12 cellular contexts compared by ENCODE assay signal in genomic region chr1:28243685-28244439, GRCh38. TPM values are rescaled to one million over a fixed set of nuclear protein-coding genes. Genes with fewer than 3 reads are reported as not detected.
DNase-seq lines count a peak whose midpoint lies in the region; ATAC-seq and FAIRE-seq lines count a peak whose summit lies in the region.
"Had no signal": no experiment of that assay in that cellular context is flagged by ENCODE, and none has a peak within 500 bp of the region (broad histone marks: within the 10 kb centered on the region; RNA-seq: fewer than 3 reads in every experiment).

No MANE protein-coding gene starts in this region.

- H3K4me3 ChIP-seq in small intestine (ENCODE audit: low read depth in 1 of 2, low read length in 2 of 2) = no peak overlapping the region
- H3K4me3 ChIP-seq: PC-9 had no signal

- CTCF ChIA-PET in activated naive CD4-positive, alpha-beta T cell treated with anti-CD3 and anti-CD28 coated beads, Interleukin-2, amount 10 ng/mL, durations not matched to agents 7 days and 5 days (lab: Charles Lee) = interaction anchor here (1.2 to 1.3 kb wide), 2 partner anchors 125 to 152 kb away, joined by 3 to 4 read pairs; no protein-coding TSS in a partner anchor
- CTCF ChIA-PET in activated CD4-positive, alpha-beta memory T cell treated with anti-CD3 and anti-CD28 coated beads for 36 hours (lab: Charles Lee) = interaction anchor here (0.6 to 1.5 kb wide), 4 partner anchors 9 to 1012 kb away, joined by 3 to 5 read pairs (median 4); partner anchors contain the start of gene EYA3

- intact Hi-C loops in activated CD4-positive, alpha-beta memory T cell treated with anti-CD3 and anti-CD28 coated beads for 36 hours (cut with micrococcal nuclease) = no loop called here

- peaks cover 6% of the 10 kb centered on the region for H3K36me3 Mint-ChIP-seq in activated naive CD4-positive, alpha-beta T cell treated with anti-CD3 and anti-CD28 coated beads, Interleukin-2, amount 10 ng/mL, durations not matched to agents 7 days and 5 days
- H3K36me3 Mint-ChIP-seq in activated CD4-positive, alpha-beta memory T cell treated with anti-CD3 and anti-CD28 coated beads for 36 hours = no peaks in the 10 kb centered on the region
- H3K36me3 Mint-ChIP-seq in immature natural killer cell = peaks cover 0 to 4% (median 3%) of the 10 kb centered on the region in 3 donors

- peak overlapping the region; percentile 1 for H3K4me3 Mint-ChIP-seq in activated naive CD4-positive, alpha-beta T cell treated with anti-CD3 and anti-CD28 coated beads, Interleukin-2, amount 10 ng/mL, durations not matched to agents 7 days and 5 days
- no peak overlapping the region for H3K4me3 Mint-ChIP-seq in activated CD4-positive, alpha-beta memory T cell treated with anti-CD3 and anti-CD28 coated beads for 36 hours
- peak overlapping the region; percentile 65 to 89 (median 80) for H3K4me3 Mint-ChIP-seq in immature natural killer cell

- H3K9me3 ChIP-seq in small intestine (ENCODE audit: control insufficient read depth, low read depth) = no peaks in the 10 kb centered on the region

- 24 to 52% (median 26%) methylated on average over 3 of the region's 3 CpGs for WGBS in small intestine, 3 donors

- POLR2A ChIA-PET in activated CD4-positive, alpha-beta memory T cell treated with anti-CD3 and anti-CD28 coated beads for 36 hours (lab: Charles Lee) = interaction anchor here (1.0 to 3.4 kb wide), 4 partner anchors 7 to 16 kb away, joined by 3 to 34 read pairs (median 4); partner anchors contain the start of genes ATP5IF1 and SESN2

- H3K27me3 ChIP-seq in small intestine (ENCODE audit: control insufficient read depth in 2 of 2, insufficient read depth in 2 of 2, low read length in 2 of 2) = no peaks in the 10 kb centered on the region
- H3K27me3 ChIP-seq: brain microvascular endothelial cell had no signal

- no peak for DNase-seq in activated naive CD4-positive, alpha-beta T cell treated with anti-CD3 and anti-CD28 coated beads, Interleukin-2, amount 10 ng/mL, durations not matched to agents 7 days and 5 days
- DNase-seq in activated naive CD4-positive, alpha-beta T cell treated with Interleukin-2 at 50 U/mL for 16 hours = no peak
- no peak for DNase-seq in activated CD4-positive, alpha-beta memory T cell treated with anti-CD3 and anti-CD28 coated beads for 36 hours
- DNase-seq in immature natural killer cell (no peak), small intestine (peak; percentile 93), NCI-H82 (lab: John Stamatoyannopoulos, UW) (no peak), ecto neural progenitor cell (ENCODE audit: low spot score) (no peak)
- DNase-seq: brain microvascular endothelial cell, foreskin fibroblast, NCI-H187, PC-9 had no signal

- H3K27ac Mint-ChIP-seq in activated naive CD4-positive, alpha-beta T cell treated with anti-CD3 and anti-CD28 coated beads, Interleukin-2, amount 10 ng/mL, durations not matched to agents 7 days and 5 days = peak overlapping the region; percentile 87
- peak overlapping the region; percentile 89 for H3K27ac Mint-ChIP-seq in activated CD4-positive, alpha-beta memory T cell treated with anti-CD3 and anti-CD28 coated beads for 36 hours
- peak overlapping the region; percentile 91 to 100 (median 98) for H3K27ac Mint-ChIP-seq in immature natural killer cell

- no peak for FAIRE-seq in small intestine (lab: Jason Lieb, UNC)

- H3K4me1 ChIP-seq in small intestine (ENCODE audit: control insufficient read depth in 2 of 2, insufficient read depth in 1 of 2, low read depth in 1 of 2, low read length in 1 of 2) = peaks cover 0 to 5% of the 10 kb centered on the region in 2 donors

- peak overlapping the region; percentile 63 to 79 for H3K27ac ChIP-seq in small intestine (ENCODE audit: low read depth in 1 of 2, low read length in 1 of 2)
- H3K27ac ChIP-seq: brain microvascular endothelial cell, PC-9 had no signal

- no peak for ATAC-seq in HG03159 (IDR thresholded peaks at IDR 0.05; ENCODE audit: unreplicated experiment)

- no peaks in the 10 kb centered on the region for H3K27me3 Mint-ChIP-seq in activated naive CD4-positive, alpha-beta T cell treated with anti-CD3 and anti-CD28 coated beads, Interleukin-2, amount 10 ng/mL, durations not matched to agents 7 days and 5 days
- H3K27me3 Mint-ChIP-seq in activated CD4-positive, alpha-beta memory T cell treated with anti-CD3 and anti-CD28 coated beads for 36 hours = no peaks in the 10 kb centered on the region
- peaks cover 0 to 6% (median 3%) of the 10 kb centered on the region in 3 donors for H3K27me3 Mint-ChIP-seq in immature natural killer cell (ENCODE audit: low read depth in 3 of 3)

- H3K9me3 Mint-ChIP-seq in activated naive CD4-positive, alpha-beta T cell treated with anti-CD3 and anti-CD28 coated beads, Interleukin-2, amount 10 ng/mL, durations not matched to agents 7 days and 5 days = no peaks in the 10 kb centered on the region
- no peaks in the 10 kb centered on the region for H3K9me3 Mint-ChIP-seq in activated CD4-positive, alpha-beta memory T cell treated with anti-CD3 and anti-CD28 coated beads for 36 hours
- H3K9me3 Mint-ChIP-seq in immature natural killer cell = no peaks in the 10 kb centered on the region

- peaks cover 47% of the 10 kb centered on the region for H3K4me1 Mint-ChIP-seq in activated naive CD4-positive, alpha-beta T cell treated with anti-CD3 and anti-CD28 coated beads, Interleukin-2, amount 10 ng/mL, durations not matched to agents 7 days and 5 days
- peaks cover 44% of the 10 kb centered on the region for H3K4me1 Mint-ChIP-seq in activated CD4-positive, alpha-beta memory T cell treated with anti-CD3 and anti-CD28 coated beads for 36 hours (ENCODE audit: low read depth)
- H3K4me1 Mint-ChIP-seq in immature natural killer cell = peaks cover 48 to 53% of the 10 kb centered on the region in 2 donors

- H3K36me3 ChIP-seq in small intestine (ENCODE audit: control insufficient read depth in 2 of 2, insufficient read depth in 2 of 2, low read length in 2 of 2) = no peaks in the 10 kb centered on the region
- H3K36me3 ChIP-seq: brain microvascular endothelial cell had no signal

RNA-seq across cellular contexts. Expression of gene ATP5IF1, which starts 7.9 kb away (rescaled TPM):
- total RNA-seq in activated CD4-positive, alpha-beta memory T cell treated with anti-CD3 and anti-CD28 coated beads for 36 hours = 100 to 1,000 TPM; 174 to 181 TPM
- polyA plus RNA-seq in immature natural killer cell (100 to 1,000 TPM; 462 to 960 (median 728) TPM), small intestine (1,000 to 10,000 TPM in 1 of 3 donors, 100 to 1,000 TPM in 2; 763 to 1,616 (median 824) TPM)

RNA-seq across cellular contexts. Expression of gene DNAJC8, which starts 11.0 kb away (rescaled TPM):
- 100 to 1,000 TPM in 1 of 2 experiments, 10 to 100 TPM in 1; 99.0 to 102 TPM for total RNA-seq in activated CD4-positive, alpha-beta memory T cell treated with anti-CD3 and anti-CD28 coated beads for 36 hours
- polyA plus RNA-seq in immature natural killer cell (100 to 1,000 TPM; 197 to 269 (median 205) TPM), small intestine (10 to 100 TPM; 62.2 to 72.7 (median 71.9) TPM)

RNA-seq across cellular contexts. Expression of gene SESN2, which starts 15.5 kb away (rescaled TPM):
- total RNA-seq in activated CD4-positive, alpha-beta memory T cell treated with anti-CD3 and anti-CD28 coated beads for 36 hours = 10 to 100 TPM; 23.4 to 24.1 TPM
- 10 to 100 TPM; 10.2 to 23.5 (median 14.0) TPM for polyA plus RNA-seq in immature natural killer cell
- 10 to 100 TPM; 16.8 to 41.3 (median 19.5) TPM for polyA plus RNA-seq in small intestine
